10 cellular contexts compared by ENCODE assay signal in the genomic region with DNA sequence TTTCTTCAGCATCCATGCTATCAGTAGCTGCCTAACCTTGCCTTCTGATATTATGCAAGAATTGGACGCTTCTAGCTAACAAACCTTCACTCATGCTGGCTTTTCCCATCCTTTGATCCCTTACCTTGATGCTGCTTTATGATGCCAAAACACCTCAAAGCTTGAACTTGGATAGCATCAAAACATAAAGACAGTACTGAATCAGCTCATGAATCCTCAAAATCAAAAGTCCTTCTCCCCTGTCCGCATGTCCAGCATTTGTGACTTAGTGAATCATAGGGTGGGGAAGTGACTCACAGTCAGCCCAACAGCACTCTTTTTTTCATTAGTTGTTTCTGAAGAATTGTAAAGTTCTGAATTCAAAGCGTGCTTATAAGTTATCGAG.
DNase-seq lines count a peak whose midpoint lies in the region; ATAC-seq and TF ChIP-seq lines count a peak whose summit lies in the region.
"Had no signal": no experiment of that assay in that cellular context is flagged by ENCODE, and none has a peak within 500 bp of the region (broad histone marks: within the 10 kb centered on the region; RNA-seq: fewer than 3 reads in every experiment).

No MANE protein-coding gene starts in this region.

- H3K4me2 ChIP-seq in neural progenitor cell: no peak overlapping the region

- no peaks in the 10 kb centered on the region for H3K36me3 Mint-ChIP-seq in neural progenitor cell

- H3K9ac ChIP-seq in colonic mucosa (ENCODE audit: low read depth in 2 of 2, low read length in 2 of 2) (no peak overlapping the region), neural progenitor cell (no peak overlapping the region)
- H3K9ac ChIP-seq: parathyroid adenoma had no signal

- TF ChIP-seq POLR2A in NB4 (IDR thresholded peaks at IDR 0.05; ENCODE audit: extremely low read depth, insufficient read length) (no peak), heart left ventricle (IDR thresholded peaks at IDR 0.05) (no peak)

- DNase-seq in EH (ENCODE audit: low read depth) (peak; percentile 87), NB4 (ENCODE audit: low read depth) (peak; percentile 24), colonic mucosa (no peak), neural progenitor cell (ENCODE audit: low spot score) (no peak), NCI-H2171 treated with DMSO at 0.1 percent for 48 hours (lab: John Stamatoyannopoulos, UW) (no peak), OCI-M2 (lab: John Stamatoyannopoulos, UW; ENCODE audit: unreplicated experiment) (no peak), heart left ventricle (no peak)
- DNase-seq: NCI-H2107 had no signal

- H2AFZ ChIP-seq in neural progenitor cell (replicated peaks): peak overlapping the region; percentile 45
- H2AFZ ChIP-seq: parathyroid adenoma had no signal

- H3K36me3 ChIP-seq in colonic mucosa (no peaks in the 10 kb centered on the region), neural progenitor cell (no peaks in the 10 kb centered on the region), heart left ventricle (no peaks in the 10 kb centered on the region)

- peaks cover 4% of the 10 kb centered on the region for H3K27me3 Mint-ChIP-seq in neural progenitor cell (ENCODE audit: insufficient read depth, low read depth)

- no peaks in the 10 kb centered on the region for H3F3A ChIP-seq in neural progenitor cell (ENCODE audit: low read depth)

- H3K27ac ChIP-seq in colonic mucosa: peak overlapping the region; percentile 12
- no peak overlapping the region for H3K27ac ChIP-seq in neural progenitor cell
- no peak overlapping the region for H3K27ac ChIP-seq in heart left ventricle
- H3K27ac ChIP-seq: parathyroid adenoma had no signal

- ATAC-seq in heart left ventricle (no peak), GM19467 (IDR thresholded peaks at IDR 0.05; ENCODE audit: unreplicated experiment) (no peak)

- H3K4me1 Mint-ChIP-seq in neural progenitor cell: no peaks in the 10 kb centered on the region

- H3K4me3 Mint-ChIP-seq in neural progenitor cell: no peak overlapping the region

- no peak overlapping the region for H3K27ac Mint-ChIP-seq in neural progenitor cell

- WGBS in heart left ventricle, 4 donors: 73 to 82% (median 78%) methylated on average over 4 of the region's 4 CpGs

- no peak overlapping the region for H3K4me3 ChIP-seq in NB4 (ENCODE audit: low read depth, low read length)
- no peak overlapping the region for H3K4me3 ChIP-seq in colonic mucosa
- H3K4me3 ChIP-seq in neural progenitor cell: no peak overlapping the region
- no peak overlapping the region for H3K4me3 ChIP-seq in heart left ventricle

- no peaks in the 10 kb centered on the region for H3K79me2 ChIP-seq in neural progenitor cell (ENCODE audit: low read depth)
- H3K79me2 ChIP-seq: parathyroid adenoma had no signal

- H3K4me1 ChIP-seq in colonic mucosa (no peaks in the 10 kb centered on the region), neural progenitor cell (no peaks in the 10 kb centered on the region), heart left ventricle (peaks cover 0 to 3% (median 0%) of the 10 kb centered on the region in 12 donors)

- no peaks in the 10 kb centered on the region for H4K20me1 ChIP-seq in neural progenitor cell (ENCODE audit: low read depth)

- H3K27me3 ChIP-seq in colonic mucosa: no peaks in the 10 kb centered on the region
- H3K27me3 ChIP-seq in neural progenitor cell: no peaks in the 10 kb centered on the region
- no peaks in the 10 kb centered on the region for H3K27me3 ChIP-seq in heart left ventricle

- TF ChIP-seq CTCF in NB4 (IDR thresholded peaks at IDR 0.05; ENCODE audit: low read depth, low read length) (no peak), colonic mucosa (IDR thresholded peaks at IDR 0.05) (no peak), neural progenitor cell (IDR thresholded peaks at IDR 0.05) (no peak), heart left ventricle (IDR thresholded peaks at IDR 0.05) (no peak)

- H3K9me3 Mint-ChIP-seq in neural progenitor cell: no peaks in the 10 kb centered on the region

- H3K9me3 ChIP-seq in colonic mucosa: no peaks in the 10 kb centered on the region
- no peaks in the 10 kb centered on the region for H3K9me3 ChIP-seq in neural progenitor cell (ENCODE audit: low read depth)
- H3K9me3 ChIP-seq in heart left ventricle: no peaks in the 10 kb centered on the region

- intact Hi-C loops in colonic mucosa (cut with DNase I) (no loop called here), heart left ventricle (cut with DNase I) (no loop called here)

Comparison
In these comparisons a context has a peak if more than half of its experiments do, and no peak if none do; other contexts are left out.
1. DNase-seq: peak in EH (single experiment) and NB4 (single experiment); none in colonic mucosa (single experiment), neural progenitor cell (single experiment), NCI-H2171 treated with DMSO at 0.1 percent for 48 hours (single experiment), OCI-M2 (single experiment) and heart left ventricle (0 of 5).